Comparison of ENCODE assay signal across 10 cellular contexts in the genomic region with DNA sequence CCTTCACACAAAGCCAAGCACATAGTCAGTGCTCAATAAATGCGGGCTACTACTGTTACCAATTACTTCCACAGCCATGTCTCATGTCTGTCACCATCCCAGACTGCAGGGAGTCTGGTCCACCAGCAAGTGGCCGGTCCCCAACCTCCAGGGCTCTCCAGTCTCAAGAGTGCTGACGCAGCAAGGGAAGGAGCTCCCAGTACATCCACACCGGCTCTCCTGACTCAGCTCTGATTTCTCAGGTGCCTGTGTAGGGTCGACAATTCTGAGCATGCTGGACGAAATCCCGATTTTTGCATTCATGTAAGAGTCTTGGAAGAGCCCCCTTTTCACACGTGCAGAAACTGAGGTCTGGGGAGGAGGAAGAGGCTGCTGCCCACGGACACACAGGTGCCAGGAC. TPM values are rescaled to one million over a fixed set of nuclear protein-coding genes. Genes with fewer than 3 reads are reported as not detected.
A peak's percentile ranks its signal among the peaks of the same experiment; 100 is the strongest.
DNase-seq lines count a peak whose midpoint lies in the region; ATAC-seq, FAIRE-seq and TF ChIP-seq lines count a peak whose summit lies in the region.
"Had no signal": no experiment of that assay in that cellular context is flagged by ENCODE, and none has a peak within 500 bp of the region (broad histone marks: within the 10 kb centered on the region; RNA-seq: fewer than 3 reads in every experiment).

No MANE protein-coding gene starts in this region.

- in situ Hi-C loops in HepG2 (cut with HindIII; ENCODE audit: extremely low pct_ligation_motif_present, low pct_unique_long_range_greater_than_20kb) = no loop called here

- no peak overlapping the region for H2AFZ ChIP-seq in HepG2 (ENCODE audit: low read length)

- H3K4me2 ChIP-seq in HepG2 (ENCODE audit: low read depth, low read length) = peak overlapping the region; percentile 81
- H3K4me2 ChIP-seq: KMS-11 had no signal

- H3K36me3 Mint-ChIP-seq in activated naive CD8-positive, alpha-beta T cell treated with anti-CD3 and anti-CD28 coated beads, Interleukin-2, amount 10 ng/mL, durations not matched to agents 7 days and 5 days = no peaks in the 10 kb centered on the region

- no TSS peak for BruUV-seq in HepG2 (replicated peaks; lab: Mats Ljungman, UMichigan)

- H3K4me3 Mint-ChIP-seq in activated naive CD8-positive, alpha-beta T cell treated with anti-CD3 and anti-CD28 coated beads, Interleukin-2, amount 10 ng/mL, durations not matched to agents 7 days and 5 days = peak overlapping the region; percentile 67

- H3K27ac Mint-ChIP-seq in activated naive CD8-positive, alpha-beta T cell treated with anti-CD3 and anti-CD28 coated beads, Interleukin-2, amount 10 ng/mL, durations not matched to agents 7 days and 5 days = no peak overlapping the region

- FAIRE-seq in HepG2 (lab: Jason Lieb, UNC) = no peak
- FAIRE-seq in urothelium cell line (lab: Jason Lieb, UNC) = peak; percentile 66

- TF ChIP-seq EP300 in HepG2 (IDR thresholded peaks at IDR 0.05; ENCODE audit: low read depth in 2 of 2, low read length in 2 of 2) = no peak
- TF ChIP-seq EP300 in HepG2 (CRISPR knock-in tag; IDR thresholded peaks at IDR 0.05; ENCODE audit: borderline replicate concordance) = no peak

- TF ChIP-seq POLR2A in HepG2 (IDR thresholded peaks at IDR 0.05; ENCODE audit: insufficient read depth in 1 of 2, low read depth in 2 of 2, low read length in 2 of 2) (no peak), right lobe of liver (IDR thresholded peaks at IDR 0.05) (no peak)

- H3K27ac ChIP-seq in HepG2 (ENCODE audit: extremely low read length, insufficient read depth, low read length) = no peak overlapping the region
- H3K27ac ChIP-seq in right lobe of liver = no peak overlapping the region
- H3K27ac ChIP-seq in tibial artery = no peak overlapping the region
- H3K27ac ChIP-seq: KMS-11 had no signal

- POLR2A ChIA-PET in HepG2 (lab: Yijun Ruan, JAX) = no interaction called here
- POLR2A ChIA-PET in activated naive CD8-positive, alpha-beta T cell treated with anti-CD3 and anti-CD28 coated beads, Interleukin-2, amount 10 ng/mL, durations not matched to agents 7 days and 5 days (lab: Charles Lee) = no interaction called here

- intact Hi-C loops in HepG2 (cut with micrococcal nuclease; ENCODE audit: unreplicated experiment) (loop anchor here (1.0 kb wide), 1 partner anchor 55 kb away; no protein-coding TSS in a partner anchor), right lobe of liver (cut with DNase I) (no loop called here), tibial artery (cut with DNase I; ENCODE audit: low total_unique reads) (no loop called here)

- ATAC-seq in HepG2 (peak; percentile 51), right lobe of liver (no peak), HG02981 (IDR thresholded peaks at IDR 0.05; ENCODE audit: unreplicated experiment) (no peak)
- ATAC-seq in activated naive CD8-positive, alpha-beta T cell treated with anti-CD3 and anti-CD28 coated beads, Interleukin-2, amount 10 ng/mL, durations not matched to agents 7 days and 5 days (ENCODE audit: low read depth) = no peak

- H3K9me3 Mint-ChIP-seq in activated naive CD8-positive, alpha-beta T cell treated with anti-CD3 and anti-CD28 coated beads, Interleukin-2, amount 10 ng/mL, durations not matched to agents 7 days and 5 days = no peaks in the 10 kb centered on the region

- H3K36me3 ChIP-seq in HepG2 (replicated peaks in 1 of 2; ENCODE audit: control insufficient read depth in 1 of 2, insufficient read depth in 2 of 2, low read length in 2 of 2) (no peaks in the 10 kb centered on the region), right lobe of liver (no peaks in the 10 kb centered on the region), tibial artery (no peaks in the 10 kb centered on the region)

- no peak for TF ChIP-seq CTCF in HepG2 (CRISPR knock-in tag; IDR thresholded peaks at IDR 0.05)
- TF ChIP-seq CTCF in right lobe of liver (IDR thresholded peaks at IDR 0.05) = no peak
- TF ChIP-seq CTCF in tibial artery (IDR thresholded peaks at IDR 0.05) = no peak

- CTCF ChIA-PET in HepG2 (lab: Yijun Ruan, JAX; ENCODE audit: low intra/inter-chr PET ratio, low total read pairs) = no interaction called here

- H3K27me3 ChIP-seq in HepG2 (ENCODE audit: control insufficient read depth in 1 of 2, insufficient read depth in 2 of 2, low read length in 2 of 2) = peaks cover 12 to 56% of the 10 kb centered on the region in 2 experiments
- H3K27me3 ChIP-seq in right lobe of liver = no peaks in the 10 kb centered on the region
- H3K27me3 ChIP-seq in tibial artery = peaks cover 0 to 47% of the 10 kb centered on the region in 2 donors

- H3K9me3 ChIP-seq in HepG2 (ENCODE audit: low read length) (no peaks in the 10 kb centered on the region), right lobe of liver (no peaks in the 10 kb centered on the region), tibial artery (no peaks in the 10 kb centered on the region)

- H4K20me1 ChIP-seq in HepG2 (ENCODE audit: insufficient read depth, low read length) = no peaks in the 10 kb centered on the region

- H3K9ac ChIP-seq in HepG2 (ENCODE audit: insufficient read depth, low read depth, low read length) = no peak overlapping the region
- H3K9ac ChIP-seq: KMS-11 had no signal

- 10% methylated on average over 6 of the region's 9 CpGs for WGBS in HepG2 (ENCODE audit: low lambda C conversion rate)
- WGBS in right lobe of liver (ENCODE audit: insufficient coverage, low coverage, low lambda C conversion rate, missing lambda C conversion rate) = 39% methylated on average over 7 of the region's 9 CpGs

- no peak for TF ChIP-seq RAD21 in HepG2 (CRISPR knock-in tag; IDR thresholded peaks at IDR 0.05)

- H3K4me1 ChIP-seq in HepG2 (ENCODE audit: insufficient read depth, low read length) (peaks cover 11% of the 10 kb centered on the region; the same call in 1 of the 2 replicates), right lobe of liver (peaks cover 0 to 5% (median 0%) of the 10 kb centered on the region in 4 donors), tibial artery (peaks cover 0 to 12% (median 6%) of the 10 kb centered on the region in 4 donors)

- peaks cover 31% of the 10 kb centered on the region for H3K27me3 Mint-ChIP-seq in activated naive CD8-positive, alpha-beta T cell treated with anti-CD3 and anti-CD28 coated beads, Interleukin-2, amount 10 ng/mL, durations not matched to agents 7 days and 5 days

- H3K4me1 Mint-ChIP-seq in activated naive CD8-positive, alpha-beta T cell treated with anti-CD3 and anti-CD28 coated beads, Interleukin-2, amount 10 ng/mL, durations not matched to agents 7 days and 5 days = peaks cover 2% of the 10 kb centered on the region

- H3K79me2 ChIP-seq in HepG2 (ENCODE audit: insufficient read depth, low read length) = no peaks in the 10 kb centered on the region

- DNase-seq in HepG2 (ENCODE audit: low spot score) = no peak
- no peak for DNase-seq in right lobe of liver
- no peak for DNase-seq in activated naive CD8-positive, alpha-beta T cell treated with anti-CD3 and anti-CD28 coated beads, Interleukin-2, amount 10 ng/mL, durations not matched to agents 7 days and 5 days
- DNase-seq in islet precursor cell = peak; percentile 74
- no peak for DNase-seq in urothelium cell line (ENCODE audit: low spot score)
- no peak for DNase-seq in MV-4-11 (lab: John Stamatoyannopoulos, UW)
- no peak for DNase-seq in tibial artery

- H3K4me3 ChIP-seq in HepG2 (replicated peaks in 1 of 3; ENCODE audit: insufficient read depth in 1 of 3, low read depth in 2 of 3, low read length in 3 of 3) = peak overlapping the region in 2 of 3 experiments; percentile 38 to 68; a peak in 3 of 6 replicates
- no peak overlapping the region for H3K4me3 ChIP-seq in right lobe of liver
- no peak overlapping the region for H3K4me3 ChIP-seq in tibial artery

RNA-seq across cellular contexts. Expression of gene NEFH, which starts 10.3 kb away (rescaled TPM):
- total RNA-seq in HepG2 (2016; rRNA removed; fragmentation: Illumina TruSeq; extraction: Trizol) (not detected in 2 replicates), right lobe of liver (under 1 TPM in 5 of 6 experiments, not detected in 1; 0.06 to 0.40 (median 0.09) TPM)
- not detected in 2 replicates for total RNA-seq in HepG2 (2016; cell fraction: cytosol; rRNA removed; fragmentation: Illumina TruSeq; extraction: Trizol; ENCODE audit: low read depth)
- total RNA-seq in HepG2 (2016; cell fraction: insoluble cytoplasmic fraction; rRNA removed; fragmentation: Illumina TruSeq; extraction: Trizol) = not detected in 2 replicates
- not detected in 2 replicates for total RNA-seq in HepG2 (2016; cell fraction: membrane; rRNA removed; fragmentation: Illumina TruSeq; extraction: Trizol)
- total RNA-seq in HepG2 (2016; cell fraction: nucleus; rRNA removed; fragmentation: Illumina TruSeq; extraction: Trizol) = not detected in 2 replicates
- polyA plus RNA-seq in HepG2 (2011; rRNA removed) = not detected in 2 replicates
- polyA plus RNA-seq in HepG2 (2011; cell fraction: cytosol; rRNA removed) = not detected in 2 replicates
- polyA plus RNA-seq in HepG2 (2011; cell fraction: nucleus; rRNA removed) = not detected in 2 replicates
- not detected in 2 replicates for polyA plus RNA-seq in HepG2 (2012)
- not detected in 2 replicates for polyA plus RNA-seq in HepG2 (2016; cell fraction: cytosol; fragmentation: Illumina TruSeq; extraction: Trizol; ENCODE audit: low read depth)
- not detected in 2 replicates for polyA plus RNA-seq in HepG2 (2016; cell fraction: insoluble cytoplasmic fraction; fragmentation: Illumina TruSeq; extraction: Trizol; ENCODE audit: low read depth)
- polyA plus RNA-seq in HepG2 (2016; cell fraction: membrane; fragmentation: Illumina TruSeq; extraction: Trizol; ENCODE audit: low read depth) = not detected in 2 replicates
- polyA plus RNA-seq in HepG2 (2016; cell fraction: nucleus; fragmentation: Illumina TruSeq; extraction: Trizol; ENCODE audit: insufficient read depth, low read depth) = not detected in 2 replicates
- 0.12 TPM in 1 of 2 replicates, not detected in the other for polyA minus RNA-seq in HepG2 (2011; rRNA and poly(A)+ RNA removed; ENCODE audit: low replicate concordance)
- polyA minus RNA-seq in HepG2 (2011; cell fraction: cytosol; rRNA and poly(A)+ RNA removed) = not detected in 2 replicates
- polyA minus RNA-seq in HepG2 (2011; cell fraction: nucleus; rRNA and poly(A)+ RNA removed) = not detected in 2 replicates
- 1 to 10 TPM; 1.8 TPM for total RNA-seq in activated naive CD8-positive, alpha-beta T cell treated with anti-CD3 and anti-CD28 coated beads, Interleukin-2, amount 10 ng/mL, durations not matched to agents 7 days and 5 days

RNA-seq across cellular contexts. Expression of gene RFPL1, which starts 31.4 kb away (rescaled TPM):
- total RNA-seq in HepG2 (2016; rRNA removed; fragmentation: Illumina TruSeq; extraction: Trizol) = not detected in 2 replicates
- not detected in 2 replicates for total RNA-seq in HepG2 (2016; cell fraction: cytosol; rRNA removed; fragmentation: Illumina TruSeq; extraction: Trizol; ENCODE audit: low read depth)
- total RNA-seq in HepG2 (2016; cell fraction: insoluble cytoplasmic fraction; rRNA removed; fragmentation: Illumina TruSeq; extraction: Trizol) = not detected in 2 replicates
- not detected in 2 replicates for total RNA-seq in HepG2 (2016; cell fraction: membrane; rRNA removed; fragmentation: Illumina TruSeq; extraction: Trizol)
- not detected in 2 replicates for total RNA-seq in HepG2 (2016; cell fraction: nucleus; rRNA removed; fragmentation: Illumina TruSeq; extraction: Trizol)
- not detected in 2 replicates for polyA plus RNA-seq in HepG2 (2011; rRNA removed)
- polyA plus RNA-seq in HepG2 (2011; cell fraction: cytosol; rRNA removed) = not detected in 2 replicates
- polyA plus RNA-seq in HepG2 (2011; cell fraction: nucleus; rRNA removed) = not detected in 2 replicates
- not detected in 2 replicates for polyA plus RNA-seq in HepG2 (2012)
- polyA plus RNA-seq in HepG2 (2016; cell fraction: cytosol; fragmentation: Illumina TruSeq; extraction: Trizol; ENCODE audit: low read depth) = not detected in 2 replicates
- not detected in 2 replicates for polyA plus RNA-seq in HepG2 (2016; cell fraction: insoluble cytoplasmic fraction; fragmentation: Illumina TruSeq; extraction: Trizol; ENCODE audit: low read depth)
- not detected in 2 replicates for polyA plus RNA-seq in HepG2 (2016; cell fraction: membrane; fragmentation: Illumina TruSeq; extraction: Trizol; ENCODE audit: low read depth)
- polyA plus RNA-seq in HepG2 (2016; cell fraction: nucleus; fragmentation: Illumina TruSeq; extraction: Trizol; ENCODE audit: insufficient read depth, low read depth) = not detected in 2 replicates
- polyA minus RNA-seq in HepG2 (2011; rRNA and poly(A)+ RNA removed; ENCODE audit: low replicate concordance) = not detected in 2 replicates
- polyA minus RNA-seq in HepG2 (2011; cell fraction: cytosol; rRNA and poly(A)+ RNA removed) = not detected in 2 replicates
- not detected in 2 replicates for polyA minus RNA-seq in HepG2 (2011; cell fraction: nucleus; rRNA and poly(A)+ RNA removed)
- under 1 TPM in 2 of 6 experiments, not detected in 4; 0.35 to 0.37 TPM for total RNA-seq in right lobe of liver
- not detected for total RNA-seq in activated naive CD8-positive, alpha-beta T cell treated with anti-CD3 and anti-CD28 coated beads, Interleukin-2, amount 10 ng/mL, durations not matched to agents 7 days and 5 days
- total RNA-seq: temporal lobe had no signal

Comparison
In these comparisons a context has a peak if more than half of its experiments do, and no peak if none do; other contexts are left out.
1. H3K4me3 ChIP-seq: peak in HepG2 (2 of 3); none in right lobe of liver (0 of 3) and tibial artery (0 of 2).